Comparison of ENCODE assay signal across 8 cellular contexts in genomic region chr1:212284744-212285684, GRCh38. TPM values are rescaled to one million over a fixed set of nuclear protein-coding genes. Genes with fewer than 3 reads are reported as not detected.
DNase-seq lines count a peak whose midpoint lies in the region; ATAC-seq and TF ChIP-seq lines count a peak whose summit lies in the region.

TSS of gene PPP2R5A (plus strand) at chr1:212285410. CDS start at chr1:212286111, 701 bp downstream.

- POLR2A ChIA-PET in Panc1 (lab: Charles Lee) = no interaction called here

- H3K27ac ChIP-seq in Panc1 (ENCODE audit: low read length) = peak within 1 kb of the TSS; percentile 89
- H3K27ac ChIP-seq in muscle layer of duodenum (ENCODE audit: low read length) = peak within 1 kb of the TSS; percentile 95

- peak within 1 kb of the TSS; percentile 64 to 97 for H3K4me3 ChIP-seq in Panc1 (ENCODE audit: low read depth in 2 of 2, low read length in 2 of 2)
- peak within 1 kb of the TSS; percentile 94 to 95 for H3K4me3 ChIP-seq in muscle layer of duodenum (ENCODE audit: low read depth in 1 of 2, low read length in 2 of 2)

- peaks cover 2% of the 10 kb centered on the region for H3K36me3 ChIP-seq in Panc1 (ENCODE audit: control insufficient read depth, insufficient read depth, low read length)
- H3K36me3 ChIP-seq in muscle layer of duodenum (ENCODE audit: control insufficient read depth in 1 of 2, insufficient read depth in 2 of 2, low read length in 2 of 2) = no peaks in the 10 kb centered on the region

- H3K27me3 ChIP-seq in Panc1 (ENCODE audit: control insufficient read depth, insufficient read depth, low read length) (no peaks in the 10 kb centered on the region), muscle layer of duodenum (ENCODE audit: low read depth, low read length) (no peaks in the 10 kb centered on the region)

- TF ChIP-seq CTCF in Panc1 (IDR thresholded peaks at IDR 0.05) = peak; percentile 54

- DNase-seq in DMS53 treated with DMSO at 0.1 percent for 48 hours (lab: John Stamatoyannopoulos, UW; ENCODE audit: unreplicated experiment) (peak; percentile 97), KG1 (lab: John Stamatoyannopoulos, UW) (peak; percentile 96), Panc1 (ENCODE audit: low read depth, low spot score) (peak; percentile 93)
- DNase-seq in activated T-cell treated with anti-CD3 and anti-CD28 coated beads, Interleukin-2, amount 50 U/mL, for 48 hours = peak; percentile 98 to 99
- peak; percentile 97 to 98 for DNase-seq in stimulated activated CD8-positive, alpha-beta memory T cell treated with anti-CD3 and anti-CD28 coated beads, Interleukin-7, amount 100 ng/mL, for 48 hours (ENCODE audit: extremely low read depth in 1 of 2, low read depth in 1 of 2)

- H3K9me3 ChIP-seq in Panc1 (ENCODE audit: control insufficient read depth, insufficient read depth, low read depth, low read length) (no peaks in the 10 kb centered on the region), muscle layer of duodenum (ENCODE audit: control insufficient read depth in 1 of 2, low read length in 2 of 2) (no peaks in the 10 kb centered on the region)

- intact Hi-C loops in Panc1 (cut with micrococcal nuclease; ENCODE audit: unreplicated experiment) = no loop called here

- BruUV-seq in Panc1 (replicated peaks; lab: Mats Ljungman, UMichigan) = no TSS peak

- ATAC-seq in GM21717 (IDR thresholded peaks at IDR 0.05; ENCODE audit: unreplicated experiment) (peak; percentile 93), Panc1 (peak; percentile 95), esophagus mucosa (peak; percentile 97)

- H3K4me1 ChIP-seq in Panc1 (ENCODE audit: control insufficient read depth, insufficient read depth, low read length) (peaks cover 26% of the 10 kb centered on the region; the same call in 1 of the 2 replicates), muscle layer of duodenum (ENCODE audit: control insufficient read depth in 1 of 2, insufficient read depth in 2 of 2, low read length in 2 of 2) (peaks cover 0 to 29% of the 10 kb centered on the region in 2 donors)

- in situ Hi-C loops in Panc1 (cut with HindIII; ENCODE audit: low pct_unique_long_range_greater_than_20kb, low sequenced_read_pairs) = no loop called here

- CTCF ChIA-PET in Panc1 (lab: Charles Lee) = no interaction called here

RNA-seq across cellular contexts. Expression of gene PPP2R5A, which starts in this region (rescaled TPM):
- total RNA-seq in Panc1 (2021; ENCODE audit: unreplicated experiment) = 44.3 TPM
- 19.5 TPM for polyA plus RNA-seq in Panc1 (2012; ENCODE audit: insufficient read length)
- 55.7 TPM for total RNA-seq in esophagus mucosa

Comparison
In these comparisons a context has a peak if more than half of its experiments do, and no peak if none do; other contexts are left out.
1. Peak in every context shown above with its lines: DNase-seq, ATAC-seq, H3K4me3 ChIP-seq and H3K27ac ChIP-seq.